In genomic region chr1:107535091-107535490, GRCh38 we compare ENCODE assay signal across 11 cellular contexts.
DNase-seq lines count a peak whose midpoint lies in the region; ATAC-seq and TF ChIP-seq lines count a peak whose summit lies in the region.
"Had no signal": no experiment of that assay in that cellular context is flagged by ENCODE, and none has a peak within 500 bp of the region (broad histone marks: within the 10 kb centered on the region; RNA-seq: fewer than 3 reads in every experiment).

No MANE protein-coding gene starts in this region.

- intact Hi-C loops in stomach (cut with DNase I; ENCODE audit: low total_unique reads) = no loop called here

- no peak for TF ChIP-seq CTCF in stomach (IDR thresholded peaks at IDR 0.05)

- H3K9me3 ChIP-seq in mucosa of rectum (ENCODE audit: control insufficient read depth in 2 of 2, low read length in 2 of 2) (no peaks in the 10 kb centered on the region), stomach (no peaks in the 10 kb centered on the region)

- peak; percentile 7 for DNase-seq in DMS153 treated with DMSO at 0.1 percent for 48 hours (lab: John Stamatoyannopoulos, UW; ENCODE audit: unreplicated experiment)
- DNase-seq in DMS153 (lab: John Stamatoyannopoulos, UW) = no peak
- DNase-seq in NCI-H446 treated with DMSO at 0.1 percent for 48 hours (lab: John Stamatoyannopoulos, UW) = peak; percentile 98
- DNase-seq in stomach = no peak
- no peak for DNase-seq in activated CD8-positive, alpha-beta memory T cell treated with anti-CD3 and anti-CD28 coated beads, Interleukin-2, amount 10 ng/mL, durations not matched to agents 7 days and 5 days
- DNase-seq: activated naive CD8-positive, alpha-beta T cell treated with anti-CD3 and anti-CD28 coated beads, Interleukin-2, amount 10 ng/mL, durations not matched to agents 7 days and 5 days; right cardiac atrium had no signal

- 55 to 80% (median 68%) methylated on average over 6 of the region's 6 CpGs for WGBS in stomach, 5 donors

- CTCF ChIA-PET in activated CD8-positive, alpha-beta memory T cell treated with anti-CD3 and anti-CD28 coated beads, Interleukin-2, amount 10 ng/mL, durations not matched to agents 7 days and 5 days (lab: Charles Lee) = no interaction called here

- H3K4me1 ChIP-seq in mucosa of rectum (ENCODE audit: control insufficient read depth in 2 of 2, insufficient read depth in 2 of 2, low read length in 2 of 2) (peaks cover 2 to 21% of the 10 kb centered on the region in 2 donors), stomach (peaks cover 0 to 17% (median 10%) of the 10 kb centered on the region in 4 donors)

- peak overlapping the region in 1 of 2 donors; percentile 9 for H3K9ac ChIP-seq in mucosa of rectum (ENCODE audit: low read depth in 1 of 2, low read length in 2 of 2)

- no peaks in the 10 kb centered on the region for H3K36me3 ChIP-seq in mucosa of rectum (ENCODE audit: control insufficient read depth in 2 of 2, insufficient read depth in 2 of 2, low read length in 2 of 2)
- no peaks in the 10 kb centered on the region for H3K36me3 ChIP-seq in stomach

- TF ChIP-seq POLR2A in stomach (IDR thresholded peaks at IDR 0.05) = no peak

- H3K27ac ChIP-seq in mucosa of rectum (ENCODE audit: low read depth in 2 of 2, low read length in 2 of 2) (peak overlapping the region; percentile 57 to 72), stomach (no peak overlapping the region)

- ATAC-seq in HG02938 (IDR thresholded peaks at IDR 0.05; ENCODE audit: unreplicated experiment) (peak; percentile 80), esophagus mucosa (no peak)
- no peak for ATAC-seq in activated CD8-positive, alpha-beta memory T cell treated with anti-CD3 and anti-CD28 coated beads, Interleukin-2, amount 10 ng/mL, durations not matched to agents 7 days and 5 days
- ATAC-seq: right cardiac atrium had no signal

- no peak overlapping the region for H3K27ac Mint-ChIP-seq in activated CD8-positive, alpha-beta memory T cell treated with anti-CD3 and anti-CD28 coated beads, Interleukin-2, amount 10 ng/mL, durations not matched to agents 7 days and 5 days
- H3K27ac Mint-ChIP-seq: activated naive CD8-positive, alpha-beta T cell treated with anti-CD3 and anti-CD28 coated beads, Interleukin-2, amount 10 ng/mL, durations not matched to agents 7 days and 5 days; mesothelial cell of epicardium had no signal

- H3K27me3 ChIP-seq in mucosa of rectum (ENCODE audit: control insufficient read depth in 2 of 2, insufficient read depth in 2 of 2, low read length in 2 of 2) (no peaks in the 10 kb centered on the region), stomach (no peaks in the 10 kb centered on the region)

- H3K4me3 Mint-ChIP-seq in activated CD8-positive, alpha-beta memory T cell treated with anti-CD3 and anti-CD28 coated beads, Interleukin-2, amount 10 ng/mL, durations not matched to agents 7 days and 5 days = no peak overlapping the region
- H3K4me3 Mint-ChIP-seq: activated naive CD8-positive, alpha-beta T cell treated with anti-CD3 and anti-CD28 coated beads, Interleukin-2, amount 10 ng/mL, durations not matched to agents 7 days and 5 days; mesothelial cell of epicardium had no signal

- H3K27me3 Mint-ChIP-seq in activated CD8-positive, alpha-beta memory T cell treated with anti-CD3 and anti-CD28 coated beads, Interleukin-2, amount 10 ng/mL, durations not matched to agents 7 days and 5 days = peaks cover 3% of the 10 kb centered on the region
- H3K27me3 Mint-ChIP-seq: activated naive CD8-positive, alpha-beta T cell treated with anti-CD3 and anti-CD28 coated beads, Interleukin-2, amount 10 ng/mL, durations not matched to agents 7 days and 5 days had no signal

- H3K4me1 Mint-ChIP-seq in activated CD8-positive, alpha-beta memory T cell treated with anti-CD3 and anti-CD28 coated beads, Interleukin-2, amount 10 ng/mL, durations not matched to agents 7 days and 5 days = no peaks in the 10 kb centered on the region
- H3K4me1 Mint-ChIP-seq: activated naive CD8-positive, alpha-beta T cell treated with anti-CD3 and anti-CD28 coated beads, Interleukin-2, amount 10 ng/mL, durations not matched to agents 7 days and 5 days had no signal

- no peaks in the 10 kb centered on the region for H3K36me3 Mint-ChIP-seq in activated CD8-positive, alpha-beta memory T cell treated with anti-CD3 and anti-CD28 coated beads, Interleukin-2, amount 10 ng/mL, durations not matched to agents 7 days and 5 days
- H3K36me3 Mint-ChIP-seq: activated naive CD8-positive, alpha-beta T cell treated with anti-CD3 and anti-CD28 coated beads, Interleukin-2, amount 10 ng/mL, durations not matched to agents 7 days and 5 days; mesothelial cell of epicardium had no signal

- no peak for TF ChIP-seq EP300 in stomach (IDR thresholded peaks at IDR 0.05)

- H3K9me3 Mint-ChIP-seq in activated CD8-positive, alpha-beta memory T cell treated with anti-CD3 and anti-CD28 coated beads, Interleukin-2, amount 10 ng/mL, durations not matched to agents 7 days and 5 days (ENCODE audit: low read depth) = no peaks in the 10 kb centered on the region
- H3K9me3 Mint-ChIP-seq: activated naive CD8-positive, alpha-beta T cell treated with anti-CD3 and anti-CD28 coated beads, Interleukin-2, amount 10 ng/mL, durations not matched to agents 7 days and 5 days; mesothelial cell of epicardium had no signal

- H3K4me3 ChIP-seq in mucosa of rectum (ENCODE audit: low read length in 2 of 2) (peak overlapping the region in 1 of 2 donors; percentile 21), stomach (no peak overlapping the region)

Comparison
In these comparisons a context has a peak if more than half of its experiments do, and no peak if none do; other contexts are left out.
1. DNase-seq: peak in DMS153 treated with DMSO at 0.1 percent for 48 hours (single experiment) and NCI-H446 treated with DMSO at 0.1 percent for 48 hours (single experiment); none in DMS153 (single experiment), stomach (single experiment) and activated CD8-positive, alpha-beta memory T cell treated with anti-CD3 and anti-CD28 coated beads, Interleukin-2, amount 10 ng/mL, durations not matched to agents 7 days and 5 days (single experiment).
2. H3K27ac ChIP-seq: peak in mucosa of rectum (2 of 2); none in stomach (0 of 5).